In the genomic region with DNA sequence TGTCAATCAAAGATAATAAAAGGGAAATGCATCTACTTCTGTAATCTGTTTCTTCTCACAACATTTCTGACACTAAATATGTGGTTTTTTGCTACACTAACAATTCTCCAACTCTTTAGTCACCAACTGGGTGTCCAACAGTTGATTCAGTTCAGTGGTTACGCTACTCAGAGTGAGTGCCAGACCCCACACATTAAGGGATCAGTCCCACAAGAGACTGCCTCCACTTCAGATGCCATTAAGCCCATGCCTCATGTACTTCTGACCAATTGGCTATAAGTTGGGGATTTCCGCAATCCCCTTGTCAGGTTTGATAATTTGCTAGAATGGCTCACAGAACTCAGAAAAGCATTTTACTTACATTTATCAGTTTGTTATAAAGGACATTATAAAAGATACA, we compare ENCODE assay signal across 18 cellular contexts. TPM values are rescaled to one million over a fixed set of nuclear protein-coding genes. Genes with fewer than 3 reads are reported as not detected.
DNase-seq lines count a peak whose midpoint lies in the region; ATAC-seq, FAIRE-seq and TF ChIP-seq lines count a peak whose summit lies in the region.
"Had no signal": no experiment of that assay in that cellular context is flagged by ENCODE, and none has a peak within 500 bp of the region (broad histone marks: within the 10 kb centered on the region; RNA-seq: fewer than 3 reads in every experiment).

No MANE protein-coding gene starts in this region.

- H2BK15ac ChIP-seq in IMR-90 (ENCODE audit: low read depth, low read length) (no peak overlapping the region), H1 (ENCODE audit: low read length) (no peak overlapping the region)

- H3K9me3 ChIP-seq in IMR-90 (ENCODE audit: control insufficient read depth, insufficient read depth, low read length) (no peaks in the 10 kb centered on the region), H1 (ENCODE audit: insufficient read depth in 2 of 2, low read depth in 1 of 2, low read length in 1 of 2) (no peaks in the 10 kb centered on the region), osteoblast (ENCODE audit: low read depth, low read length) (no peaks in the 10 kb centered on the region)
- H3K9me3 ChIP-seq: esophagus muscularis mucosa had no signal

- no peak overlapping the region for H3K18ac ChIP-seq in IMR-90 (ENCODE audit: low read depth, low read length)
- 0 out of 2 replicates have a peak overlapping the region, but pooled peaks have one; percentile 36 for H3K18ac ChIP-seq in H1 (ENCODE audit: extremely low read depth, low read length)

- H3K4me2 ChIP-seq in IMR-90 (ENCODE audit: low read depth, low read length), result no peak overlapping the region
- peak overlapping the region; percentile 51 to 55 for H3K4me2 ChIP-seq in H1 (ENCODE audit: insufficient read depth in 1 of 2, low read depth in 2 of 2, low read length in 2 of 2)
- no peak overlapping the region for H3K4me2 ChIP-seq in osteoblast (ENCODE audit: insufficient read depth, low read length)
- H3K4me2 ChIP-seq: neural progenitor cell had no signal

- H3K27ac ChIP-seq in IMR-90 (ENCODE audit: insufficient read depth, low read length) (no peak overlapping the region), H1 (ENCODE audit: low read depth, low read length) (no peak overlapping the region), osteoblast (ENCODE audit: low read depth, low read length) (no peak overlapping the region)
- H3K27ac ChIP-seq: cardiac muscle cell, esophagus muscularis mucosa, neural progenitor cell had no signal

- in situ Hi-C loops in IMR-90 (cut with MboI; ENCODE audit: low sequenced_read_pairs), result no loop called here

- peak; percentile 16 for FAIRE-seq in D721Med (lab: Jason Lieb, UNC)
- no peak for FAIRE-seq in H1 (lab: Jason Lieb, UNC)

- H3K4me1 ChIP-seq in IMR-90 (ENCODE audit: control insufficient read depth, insufficient read depth, low read length) (0 out of 2 replicates have a peak, but pooled peaks cover 2% of the 10 kb centered on the region), H1 (replicated peaks in 1 of 4; ENCODE audit: control insufficient read depth in 3 of 4, insufficient read depth in 4 of 4, low read length in 3 of 4) (peaks cover 0 to 24% (median 6%) of the 10 kb centered on the region in 4 experiments; a peak in 6 of 7 replicates), osteoblast (ENCODE audit: insufficient read depth, low read length) (peaks cover 10% of the 10 kb centered on the region)
- H3K4me1 ChIP-seq: neural progenitor cell had no signal

- H2BK5ac ChIP-seq in IMR-90 (ENCODE audit: low read depth, low read length, poor library complexity, severe bottlenecking) (no peak overlapping the region), H1 (ENCODE audit: low read depth, low read length) (no peak overlapping the region)

- H4K8ac ChIP-seq in IMR-90 (ENCODE audit: low read depth in 2 of 2, low read length in 2 of 2), result no peak overlapping the region
- H4K8ac ChIP-seq in H1 (ENCODE audit: extremely low read depth, insufficient read depth, low read length), result no peak overlapping the region

- H3K36me3 ChIP-seq in IMR-90 (ENCODE audit: control insufficient read depth, insufficient read depth, low read length) (no peaks in the 10 kb centered on the region), H1 (ENCODE audit: control insufficient read depth in 2 of 4, insufficient read depth in 4 of 4, low read length in 3 of 4) (peaks cover 0 to 4% (median 1%) of the 10 kb centered on the region in 4 experiments; a peak in 1 of 8 replicates), osteoblast (ENCODE audit: insufficient read depth, low read length) (no peaks in the 10 kb centered on the region)
- H3K36me3 ChIP-seq: cardiac muscle cell, esophagus muscularis mucosa, neural progenitor cell had no signal

- H3K79me2 ChIP-seq in H1 (ENCODE audit: control insufficient read depth in 1 of 2, insufficient read depth in 2 of 2, low read length in 2 of 2) (peaks cover 7 to 96% of the 10 kb centered on the region in 2 experiments; a peak in 3 of 4 replicates), osteoblast (ENCODE audit: insufficient read depth, low read length) (peaks cover 54% of the 10 kb centered on the region)

- intact Hi-C loops in IMR-90 (cut with micrococcal nuclease), result no loop called here

- POLR2A ChIA-PET in IMR-90 (lab: Charles Lee; ENCODE audit: unreplicated experiment), result no interaction called here
- POLR2A ChIA-PET in H1 (lab: Charles Lee; ENCODE audit: partially characterized antibody), result interaction anchor here (0.7 to 1.4 kb wide), 2 partner anchors 27 to 29 kb away, joined by 3 to 4 read pairs; no protein-coding TSS in a partner anchor

- DNase-seq in D721Med (ENCODE audit: insufficient read length, low spot score) (no peak), IMR-90 (peak; percentile 2), H1 (ENCODE audit: low read depth in 1 of 2, low spot score in 2 of 2) (no peak), osteoblast (ENCODE audit: insufficient read length, low spot score, missing footprints) (peak; percentile 44), Kasumi-1 (lab: John Stamatoyannopoulos, UW) (no peak), NCI-H524 treated with DMSO at 0.1 percent for 48 hours (lab: John Stamatoyannopoulos, UW) (no peak)
- DNase-seq in NK-92 treated with Interleukin-12 subunit alpha and Interleukin-12 subunit beta, amount 100 ng/mL, for 24 hours (lab: John Stamatoyannopoulos, UW), result no peak
- DNase-seq: activated CD4-positive, alpha-beta T cell treated with anti-CD3 and anti-CD28 coated beads, Interleukin-2, amount 50 U/mL, for 1 hour; activated T-cell treated with anti-CD3 and anti-CD28 coated beads, Interleukin-2, amount 50 U/mL, for 1 hour; Calu3; Karpas-422; NCI-H146; NCI-H345; RPMI8226 had no signal

- TF ChIP-seq RAD21 in IMR-90 (IDR thresholded peaks at IDR 0.05; ENCODE audit: low read length) (no peak), H1 (IDR thresholded peaks at IDR 0.05 in 1 of 2, conservative IDR thresholded peaks at IDR 0.05 in 1 of 2; ENCODE audit: low read depth in 2 of 2, low read length in 2 of 2) (no peak)

- H3K4me3 ChIP-seq in IMR-90 (ENCODE audit: insufficient read depth, low read depth, low read length), result no peak overlapping the region
- H3K4me3 ChIP-seq in H1 (ENCODE audit: extremely low read depth in 1 of 4, insufficient read depth in 2 of 4, low read depth in 3 of 4, low read length in 4 of 4), result peak overlapping the region in 1 of 4 experiments; percentile 31; a peak in 1 of 8 replicates
- H3K4me3 ChIP-seq in osteoblast (ENCODE audit: insufficient read depth, low read length), result no peak overlapping the region
- H3K4me3 ChIP-seq: cardiac muscle cell, esophagus muscularis mucosa, neural progenitor cell had no signal

- H3K79me1 ChIP-seq in IMR-90 (ENCODE audit: low read depth in 1 of 2, low read length in 2 of 2) (peaks cover 12 to 57% of the 10 kb centered on the region in 2 experiments), H1 (ENCODE audit: low read depth, low read length) (peaks cover 3% of the 10 kb centered on the region; the same call in 1 of the 2 replicates)

- H3K9ac ChIP-seq in IMR-90 (ENCODE audit: low read depth, low read length), result no peak overlapping the region
- H3K9ac ChIP-seq in H1 (replicated peaks in 1 of 4; ENCODE audit: extremely low read depth in 1 of 4, low read depth in 3 of 4, low read length in 3 of 4), result no peak overlapping the region
- H3K9ac ChIP-seq: neural progenitor cell had no signal

- no peak overlapping the region for H2BK12ac ChIP-seq in H1 (ENCODE audit: low read depth, low read length)

- H3K4ac ChIP-seq in IMR-90 (ENCODE audit: low read depth, low read length) (no peak overlapping the region), H1 (replicated peaks; ENCODE audit: insufficient read length, low read depth, low read length) (no peak overlapping the region)

- no peak overlapping the region for H2AFZ ChIP-seq in IMR-90 (replicated peaks; ENCODE audit: low read length, poor library complexity)
- no peak overlapping the region for H2AFZ ChIP-seq in H1 (ENCODE audit: low read length)
- no peak overlapping the region for H2AFZ ChIP-seq in osteoblast (ENCODE audit: low read length)
- H2AFZ ChIP-seq: neural progenitor cell had no signal

- H3K14ac ChIP-seq in IMR-90 (replicated peaks; ENCODE audit: low read depth, low read length), result no peak overlapping the region
- H3K14ac ChIP-seq in H1 (ENCODE audit: insufficient read length), result no peak overlapping the region

- H2BK20ac ChIP-seq in IMR-90 (ENCODE audit: low read depth, low read length), result no peak overlapping the region
- H2BK20ac ChIP-seq in H1 (ENCODE audit: low read length), result no peak overlapping the region

- no TSS peak for BruUV-seq in IMR-90 (replicated peaks; lab: Mats Ljungman, UMichigan)

- H3K9me1 ChIP-seq in IMR-90 (ENCODE audit: insufficient read depth, low read length), result 0 out of 2 replicates have a peak, but pooled peaks cover 2% of the 10 kb centered on the region

- no peaks in the 10 kb centered on the region for H3K23me2 ChIP-seq in H1 (ENCODE audit: low read depth, low read length)

- no peak for TF ChIP-seq EP300 in H1 (IDR thresholded peaks at IDR 0.05; ENCODE audit: borderline replicate concordance in 1 of 2, low read depth in 2 of 2, low read length in 2 of 2)

- dilution Hi-C loops in IMR-90 (cut with HindIII; ENCODE audit: low sequenced_read_pairs, unreplicated experiment), result no loop called here

- CTCF ChIA-PET in IMR-90 (lab: Yijun Ruan, JAX), result no interaction called here
- CTCF ChIA-PET in H1 (lab: Charles Lee; ENCODE audit: partially characterized antibody), result no interaction called here

- H4K91ac ChIP-seq in IMR-90 (ENCODE audit: insufficient read depth, low read depth, low read length) (no peak overlapping the region), H1 (replicated peaks; ENCODE audit: insufficient read length, low read length) (no peak overlapping the region)

- no peak overlapping the region for H3K23ac ChIP-seq in IMR-90 (ENCODE audit: low read depth, low read length)
- no peak overlapping the region for H3K23ac ChIP-seq in H1 (ENCODE audit: insufficient read length)

- H4K5ac ChIP-seq in IMR-90 (ENCODE audit: low read depth, low read length), result no peak overlapping the region
- H4K5ac ChIP-seq in H1 (ENCODE audit: insufficient read length, low read depth, low read length), result no peak overlapping the region

- ATAC-seq in IMR-90 (ENCODE audit: low read depth) (no peak), HG03039 (IDR thresholded peaks at IDR 0.05; ENCODE audit: unreplicated experiment) (no peak)

- H2BK120ac ChIP-seq in IMR-90 (ENCODE audit: low read depth, low read length), result no peak overlapping the region
- H2BK120ac ChIP-seq in H1 (replicated peaks; ENCODE audit: low read depth, low read length), result no peak overlapping the region

- no peak overlapping the region for H3K56ac ChIP-seq in IMR-90 (ENCODE audit: extremely low read depth, insufficient read depth, low read length)
- H3K56ac ChIP-seq in H1 (replicated peaks; ENCODE audit: insufficient read length, low read depth, low read length), result no peak overlapping the region

- H2AK5ac ChIP-seq in IMR-90 (ENCODE audit: low read depth, low read length), result no peak overlapping the region
- no peak overlapping the region for H2AK5ac ChIP-seq in H1 (ENCODE audit: low read depth, low read length)

- no peak for TF ChIP-seq POLR2A in IMR-90 (IDR thresholded peaks at IDR 0.05; ENCODE audit: low read depth, low read length)
- TF ChIP-seq POLR2A in H1 (IDR thresholded peaks at IDR 0.05; ENCODE audit: control extremely low read depth in 1 of 2, low read depth in 2 of 2, low read length in 2 of 2), result no peak

- H4K20me1 ChIP-seq in IMR-90 (ENCODE audit: insufficient read depth, low read length) (peaks cover 17% of the 10 kb centered on the region; the same call in 1 of the 2 replicates), H1 (replicated peaks in 1 of 2; ENCODE audit: control insufficient read depth in 1 of 2, insufficient read depth in 2 of 2, low read length in 2 of 2) (peaks cover 0 to 2% of the 10 kb centered on the region in 2 experiments), osteoblast (ENCODE audit: insufficient read depth, low read length) (peaks cover 15% of the 10 kb centered on the region)

- no peak for TF ChIP-seq CTCF in D721Med (IDR thresholded peaks at IDR 0.05; ENCODE audit: insufficient read depth, missing control alignments)
- TF ChIP-seq CTCF in IMR-90 (conservative IDR thresholded peaks at IDR 0.05; ENCODE audit: low read depth, low read length), result no peak
- no peak for TF ChIP-seq CTCF in H1 (IDR thresholded peaks at IDR 0.05; ENCODE audit: control extremely low read depth in 1 of 3, insufficient read depth in 1 of 3, low read depth in 1 of 3, low read length in 3 of 3)
- TF ChIP-seq CTCF in osteoblast (IDR thresholded peaks at IDR 0.05; ENCODE audit: extremely low read depth, low read depth, low read length), result no peak

- no CpG with 5 or more reads among the region's 2 CpGs for WGBS in IMR-90 (ENCODE audit: extremely low coverage in 2 of 2, insufficient read length in 1 of 2), 2 experiments
- 92% methylated on average over 2 of the region's 2 CpGs; no CpG with 5 or more reads in 1 of the 2 experiments for WGBS in H1 (ENCODE audit: extremely low coverage in 1 of 2, insufficient coverage in 1 of 2, insufficient read length in 1 of 2, insufficient replicate concordance in 2 of 2, low coverage in 1 of 2, low lambda C conversion rate in 2 of 2, missing lambda C conversion rate in 1 of 2), 2 experiments

- no peak overlapping the region for H2AK9ac ChIP-seq in IMR-90 (replicated peaks; ENCODE audit: low read depth, low read length, poor library complexity)

- no peaks in the 10 kb centered on the region for H3K27me3 ChIP-seq in IMR-90 (ENCODE audit: control insufficient read depth, insufficient read depth, low read length)
- no peaks in the 10 kb centered on the region for H3K27me3 ChIP-seq in H1 (replicated peaks in 1 of 4; ENCODE audit: control insufficient read depth in 3 of 4, extremely low read depth in 1 of 4, insufficient read depth in 3 of 4, low read length in 3 of 4)
- H3K27me3 ChIP-seq in osteoblast (ENCODE audit: insufficient read depth, low read length), result no peaks in the 10 kb centered on the region
- H3K27me3 ChIP-seq: cardiac muscle cell, esophagus muscularis mucosa, neural progenitor cell had no signal

RNA-seq across cellular contexts. Expression of gene RNF2, which starts 28.4 kb away (rescaled TPM):
- 39.7 and 48.8 TPM in 2 replicates for total RNA-seq in IMR-90 (2012; rRNA removed)
- polyA plus RNA-seq in IMR-90 (2012; rRNA removed), result 20.9 and 22.6 TPM in 2 replicates
- polyA plus RNA-seq in IMR-90 (2012; cell fraction: cytosol; rRNA removed), result 3.3 and 3.4 TPM in 2 replicates
- 1.4 and 14.5 TPM in 2 replicates for polyA plus RNA-seq in IMR-90 (2012; cell fraction: nucleus; rRNA removed; ENCODE audit: low replicate concordance)
- 52.7 and 58.9 TPM in 2 replicates for total RNA-seq in H1 (2021; fragmentation: NEBNext Ultra II Directional; extraction: Animal tissue kit (Norgen Biotek cat#: 25700))
- 13.4 and 28.9 TPM in 2 replicates for polyA plus RNA-seq in H1 (2011; rRNA removed)
- polyA plus RNA-seq in H1 (2011; cell fraction: cytosol; rRNA removed), result 40.2 TPM
- polyA plus RNA-seq in H1 (2011; cell fraction: nucleus; rRNA removed), result 11.1 TPM
- 40.5 to 55.6 TPM (median 47.9 TPM) in 4 replicates for polyA plus RNA-seq in H1 (2012, experiment 1 of 2)
- polyA plus RNA-seq in H1 (2012, experiment 2 of 2), result 3.1 TPM
- 30.7 TPM for polyA plus RNA-seq in H1 (2013, experiment 1 of 2)
- polyA plus RNA-seq in H1 (2013, experiment 2 of 2), result 32.3 TPM
- polyA minus RNA-seq in H1 (2011; rRNA and poly(A)+ RNA removed), result 80.7 and 131 TPM in 2 replicates
- polyA minus RNA-seq in H1 (2011; cell fraction: cytosol; rRNA and poly(A)+ RNA removed), result 51.8 TPM
- polyA minus RNA-seq in H1 (2011; cell fraction: nucleus; rRNA and poly(A)+ RNA removed), result 44.2 TPM
- total RNA-seq in osteoblast, result 20.3 and 23.0 TPM in 2 replicates

Comparison
In these comparisons a context has a peak if more than half of its experiments do, and no peak if none do; other contexts are left out.
1. DNase-seq: peak in IMR-90 (single experiment) and osteoblast (single experiment); none in D721Med (single experiment), H1 (0 of 2), Kasumi-1 (0 of 2), NCI-H524 treated with DMSO at 0.1 percent for 48 hours (single experiment) and NK-92 treated with Interleukin-12 subunit alpha and Interleukin-12 subunit beta, amount 100 ng/mL, for 24 hours (single experiment).
2. H3K4me2 ChIP-seq: peak in H1 (2 of 2); none in IMR-90 (single experiment) and osteoblast (single experiment).